27 cellular contexts compared by ENCODE assay signal in the genomic region with DNA sequence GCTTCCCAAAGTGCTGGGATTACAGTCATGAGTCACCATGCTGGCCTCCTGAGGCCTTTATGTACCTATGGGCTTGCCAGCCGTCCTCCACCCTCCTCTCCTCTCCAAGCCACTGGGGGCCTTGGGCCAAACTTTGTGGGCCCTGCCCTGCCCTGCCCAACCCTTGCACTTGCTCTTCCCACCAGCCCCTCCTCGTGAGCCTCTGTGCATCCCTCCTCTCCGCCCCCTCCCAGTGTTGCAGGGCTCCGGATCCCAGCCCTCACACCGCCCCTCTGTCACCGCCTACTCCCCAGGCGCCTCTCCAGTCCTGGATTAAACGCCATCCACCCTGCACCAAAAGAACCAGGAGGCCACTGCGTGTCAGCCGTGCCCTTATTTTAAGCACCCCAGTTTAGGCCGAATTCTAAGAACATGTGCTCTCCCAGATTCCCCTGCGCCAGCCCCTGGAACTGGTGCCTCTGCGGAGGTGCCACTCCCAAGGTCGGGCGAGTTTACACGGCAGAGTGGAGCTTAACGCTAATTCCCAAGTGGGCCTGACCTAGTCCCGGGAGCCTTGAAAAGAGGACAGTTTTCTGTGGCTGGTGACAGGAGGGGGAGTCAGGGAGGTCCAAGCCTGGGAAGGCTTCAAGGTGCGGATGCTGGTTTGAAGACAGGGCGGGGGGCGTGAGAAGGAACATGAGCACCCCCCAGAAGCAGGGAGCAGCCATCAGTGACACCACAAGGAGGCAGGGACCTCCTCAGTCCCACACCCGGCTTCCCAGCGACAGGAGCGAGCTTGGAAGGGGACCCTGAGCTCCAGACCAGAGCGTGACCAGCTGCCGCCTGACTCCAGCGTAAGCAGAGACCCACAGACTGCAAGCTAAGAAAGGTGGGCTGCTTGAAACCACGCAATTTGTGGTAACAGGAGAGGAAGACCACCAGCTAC. TPM values are rescaled to one million over a fixed set of nuclear protein-coding genes. Genes with fewer than 3 reads are reported as not detected.
DNase-seq lines count a peak whose midpoint lies in the region; ATAC-seq and TF ChIP-seq lines count a peak whose summit lies in the region.
"Had no signal": no experiment of that assay in that cellular context is flagged by ENCODE, and none has a peak within 500 bp of the region (broad histone marks: within the 10 kb centered on the region; RNA-seq: fewer than 3 reads in every experiment).

No MANE protein-coding gene starts in this region.

- DNase-seq in DMS79 treated with DMSO at 0.1 percent for 48 hours (lab: John Stamatoyannopoulos, UW) (peak; percentile 55), DMS79 (lab: John Stamatoyannopoulos, UW) (no peak), HuH-7 (ENCODE audit: low spot score) (peak; percentile 5), esophagus squamous epithelium (lab: John Stamatoyannopoulos, UW) (no peak), osteoblast (ENCODE audit: insufficient read length, low spot score, missing footprints) (peak; percentile 71)
- DNase-seq in activated CD4-positive, alpha-beta T cell treated with anti-CD3 and anti-CD28 coated beads for 36 hours: no peak
- no peak for DNase-seq in CD4-positive, alpha-beta T cell
- DNase-seq: activated CD4-positive, alpha-beta T cell treated with anti-CD3 and anti-CD28 coated beads for 48 hours; activated naive CD4-positive, alpha-beta T cell treated with anti-CD3 and anti-CD28 coated beads, Interleukin-2, amount 10 ng/mL, durations not matched to agents 7 days and 5 days; activated T-cell treated with anti-CD3 and anti-CD28 coated beads, Interleukin-2, amount 50 U/mL, for 72 hours; amniotic stem cell; colonic mucosa; DND-41; effector memory CD8-positive, alpha-beta T cell; glutamatergic neuron; NCI-H1048; NCI-H1694 treated with DMSO at 0.1 percent for 48 hours; NCI-H2171 treated with DMSO at 0.1 percent for 48 hours; NCI-H526 treated with DMSO at 0.1 percent for 48 hours; T-helper 17 cell; trophoblast cell had no signal

- no peak overlapping the region for H3K4me3 Mint-ChIP-seq in activated CD4-positive, alpha-beta T cell treated with anti-CD3 and anti-CD28 coated beads for 36 hours
- no peak overlapping the region for H3K4me3 Mint-ChIP-seq in CD4-positive, alpha-beta T cell
- H3K4me3 Mint-ChIP-seq: activated naive CD4-positive, alpha-beta T cell treated with anti-CD3 and anti-CD28 coated beads, Interleukin-2, amount 10 ng/mL, durations not matched to agents 7 days and 5 days; activated T-cell treated with anti-CD3 and anti-CD28 coated beads, Interleukin-2, amount 50 U/mL, for 72 hours; effector memory CD8-positive, alpha-beta T cell; T-helper 17 cell had no signal

- no peaks in the 10 kb centered on the region for H4K20me1 ChIP-seq in osteoblast (ENCODE audit: insufficient read depth, low read length)

- H3K36me3 Mint-ChIP-seq in activated CD4-positive, alpha-beta T cell treated with anti-CD3 and anti-CD28 coated beads for 36 hours (ENCODE audit: low read depth): no peaks in the 10 kb centered on the region
- peaks cover 5% of the 10 kb centered on the region for H3K36me3 Mint-ChIP-seq in CD4-positive, alpha-beta T cell (ENCODE audit: low read depth)

- H3K4me3 ChIP-seq in esophagus squamous epithelium (no peak overlapping the region), osteoblast (ENCODE audit: insufficient read depth, low read length) (no peak overlapping the region)
- H3K4me3 ChIP-seq: colonic mucosa, psoas muscle, SK-N-MC had no signal

- H3K4me1 ChIP-seq in esophagus squamous epithelium (peaks cover 0 to 45% (median 0%) of the 10 kb centered on the region in 3 donors), osteoblast (ENCODE audit: insufficient read depth, low read length) (no peaks in the 10 kb centered on the region)
- H3K4me1 ChIP-seq: colonic mucosa, psoas muscle had no signal

- H3K36me3 ChIP-seq in esophagus squamous epithelium: no peaks in the 10 kb centered on the region
- H3K36me3 ChIP-seq in osteoblast (ENCODE audit: insufficient read depth, low read length): no peaks in the 10 kb centered on the region
- H3K36me3 ChIP-seq: colonic mucosa had no signal

- no peak overlapping the region for H2AFZ ChIP-seq in osteoblast (ENCODE audit: low read length)

- WGBS in esophagus squamous epithelium, 2 donors: 65 to 73% methylated on average over 15 to 20 of the region's 28 CpGs

- intact Hi-C loops in esophagus squamous epithelium (cut with DNase I): no loop called here
- intact Hi-C loops in activated CD4-positive, alpha-beta T cell treated with anti-CD3 and anti-CD28 coated beads for 36 hours (cut with DNase I, micrococcal nuclease): no loop called here
- intact Hi-C loops in CD4-positive, alpha-beta T cell (cut with DNase I, micrococcal nuclease): no loop called here

- H3K27ac ChIP-seq in esophagus squamous epithelium (peak overlapping the region; percentile 38 to 83 (median 58)), osteoblast (ENCODE audit: low read depth, low read length) (no peak overlapping the region)
- no peak overlapping the region for H3K27ac ChIP-seq in CD4-positive, alpha-beta T cell (ENCODE audit: low read depth, low read length)
- H3K27ac ChIP-seq: 22Rv1, colonic mucosa, neutrophil, psoas muscle, SK-N-MC had no signal

- POLR2A ChIA-PET in activated CD4-positive, alpha-beta T cell treated with anti-CD3 and anti-CD28 coated beads for 36 hours (lab: Charles Lee): interaction anchor here (0.6 kb wide), 1 partner anchor 1449 kb away, joined by 6 read pairs; no protein-coding TSS in a partner anchor
- POLR2A ChIA-PET in CD4-positive, alpha-beta T cell (lab: Charles Lee): no interaction called here

- CTCF ChIA-PET in activated CD4-positive, alpha-beta T cell treated with anti-CD3 and anti-CD28 coated beads for 36 hours (lab: Charles Lee): interaction anchor here (0.6 to 0.7 kb wide), 3 partner anchors 26 to 73 kb away, joined by 3 to 4 read pairs (median 4); no protein-coding TSS in a partner anchor
- CTCF ChIA-PET in CD4-positive, alpha-beta T cell (lab: Charles Lee): interaction anchor here (0.6 kb wide), 1 partner anchor 15 kb away, joined by 3 read pairs; no protein-coding TSS in a partner anchor

- no peaks in the 10 kb centered on the region for H3K9me3 Mint-ChIP-seq in activated CD4-positive, alpha-beta T cell treated with anti-CD3 and anti-CD28 coated beads for 36 hours (ENCODE audit: low read depth)
- no peaks in the 10 kb centered on the region for H3K9me3 Mint-ChIP-seq in CD4-positive, alpha-beta T cell
- H3K9me3 Mint-ChIP-seq: activated naive CD4-positive, alpha-beta T cell treated with anti-CD3 and anti-CD28 coated beads, Interleukin-2, amount 10 ng/mL, durations not matched to agents 7 days and 5 days; activated T-cell treated with anti-CD3 and anti-CD28 coated beads, Interleukin-2, amount 50 U/mL, for 72 hours; effector memory CD8-positive, alpha-beta T cell had no signal

- no peak for TF ChIP-seq CTCF in esophagus squamous epithelium (IDR thresholded peaks at IDR 0.05)
- TF ChIP-seq CTCF in osteoblast (IDR thresholded peaks at IDR 0.05; ENCODE audit: extremely low read depth, low read depth, low read length): no peak
- TF ChIP-seq CTCF in CD4-positive, alpha-beta T cell (IDR thresholded peaks at IDR 0.05): no peak

- H3K9me3 ChIP-seq in esophagus squamous epithelium (no peaks in the 10 kb centered on the region), osteoblast (ENCODE audit: low read depth, low read length) (no peaks in the 10 kb centered on the region)
- no peaks in the 10 kb centered on the region for H3K9me3 ChIP-seq in CD4-positive, alpha-beta T cell (ENCODE audit: control insufficient read depth, low read length)
- H3K9me3 ChIP-seq: colonic mucosa, neutrophil, psoas muscle had no signal

- ATAC-seq in HG02588 (IDR thresholded peaks at IDR 0.05; ENCODE audit: unreplicated experiment): no peak
- no peak for ATAC-seq in activated CD4-positive, alpha-beta T cell treated with anti-CD3 and anti-CD28 coated beads for 36 hours
- no peak for ATAC-seq in CD4-positive, alpha-beta T cell (ENCODE audit: poor library complexity)
- ATAC-seq: activated T-cell treated with anti-CD3 and anti-CD28 coated beads, Interleukin-2, amount 50 U/mL, for 72 hours; effector memory CD8-positive, alpha-beta T cell; psoas muscle; T-helper 17 cell had no signal

- H3K27ac Mint-ChIP-seq in activated CD4-positive, alpha-beta T cell treated with anti-CD3 and anti-CD28 coated beads for 36 hours: no peak overlapping the region
- H3K27ac Mint-ChIP-seq in CD4-positive, alpha-beta T cell: no peak overlapping the region
- H3K27ac Mint-ChIP-seq: activated naive CD4-positive, alpha-beta T cell treated with anti-CD3 and anti-CD28 coated beads, Interleukin-2, amount 10 ng/mL, durations not matched to agents 7 days and 5 days; activated T-cell treated with anti-CD3 and anti-CD28 coated beads, Interleukin-2, amount 50 U/mL, for 72 hours; T-helper 17 cell had no signal

- peaks cover 9% of the 10 kb centered on the region for H3K27me3 Mint-ChIP-seq in activated CD4-positive, alpha-beta T cell treated with anti-CD3 and anti-CD28 coated beads for 36 hours
- H3K27me3 Mint-ChIP-seq in CD4-positive, alpha-beta T cell: peaks cover 5% of the 10 kb centered on the region

- H3K79me2 ChIP-seq in osteoblast (ENCODE audit: insufficient read depth, low read length): no peaks in the 10 kb centered on the region

- no peaks in the 10 kb centered on the region for H3K27me3 ChIP-seq in esophagus squamous epithelium
- no peaks in the 10 kb centered on the region for H3K27me3 ChIP-seq in osteoblast (ENCODE audit: insufficient read depth, low read length)
- H3K27me3 ChIP-seq in CD4-positive, alpha-beta T cell (ENCODE audit: control insufficient read depth, insufficient read depth, low read length): no peaks in the 10 kb centered on the region
- H3K27me3 ChIP-seq: colonic mucosa had no signal

- peaks cover 14% of the 10 kb centered on the region for H3K4me1 Mint-ChIP-seq in activated CD4-positive, alpha-beta T cell treated with anti-CD3 and anti-CD28 coated beads for 36 hours
- H3K4me1 Mint-ChIP-seq in CD4-positive, alpha-beta T cell (ENCODE audit: low read depth): peaks cover 11% of the 10 kb centered on the region

- H3K4me2 ChIP-seq in osteoblast (ENCODE audit: insufficient read depth, low read length): no peak overlapping the region

- TF ChIP-seq POLR2A in esophagus squamous epithelium (IDR thresholded peaks at IDR 0.05): no peak

RNA-seq across cellular contexts. Expression of a gene that starts 21.2 kb away (rescaled TPM):
- 10 to 100 TPM; 15.3 to 35.0 (median 23.3) TPM for total RNA-seq in esophagus squamous epithelium
- total RNA-seq in osteoblast: 13.3 and 13.8 TPM in 2 replicates
- 10 to 100 TPM; 52.0 to 62.7 TPM for total RNA-seq in activated CD4-positive, alpha-beta T cell treated with anti-CD3 and anti-CD28 coated beads for 36 hours
- 10 to 100 TPM; 17.7 to 18.8 TPM for total RNA-seq in CD4-positive, alpha-beta T cell

RNA-seq across cellular contexts. Expression of a gene that starts 23.1 kb away (rescaled TPM):
- total RNA-seq in esophagus squamous epithelium: 1 to 10 TPM in 3 of 4 donors, under 1 TPM in 1; 0.79 to 5.0 (median 1.6) TPM
- under 0.01 TPM in 2 replicates for total RNA-seq in osteoblast
- 10 to 100 TPM; 27.7 to 35.4 TPM for total RNA-seq in activated CD4-positive, alpha-beta T cell treated with anti-CD3 and anti-CD28 coated beads for 36 hours
- total RNA-seq in CD4-positive, alpha-beta T cell: 10 to 100 TPM; 64.4 to 66.7 TPM
- total RNA-seq: bronchial epithelial cell had no signal

RNA-seq across cellular contexts. Expression of a gene that starts 56.5 kb away (rescaled TPM):
- total RNA-seq in esophagus squamous epithelium (10 to 100 TPM in 1 of 4 donors, 1 to 10 TPM in 3; 5.5 to 19.3 (median 7.3) TPM), osteoblast (11.5 and 12.3 TPM in 2 replicates)
- total RNA-seq in activated CD4-positive, alpha-beta T cell treated with anti-CD3 and anti-CD28 coated beads for 36 hours: 1 to 10 TPM; 1.1 to 1.9 TPM
- total RNA-seq in CD4-positive, alpha-beta T cell: 1 to 10 TPM; 1.7 to 1.8 TPM

Comparison
In these comparisons a context has a peak if more than half of its experiments do, and no peak if none do; other contexts are left out.
1. DNase-seq: peak in DMS79 treated with DMSO at 0.1 percent for 48 hours (single experiment), HuH-7 (single experiment) and osteoblast (single experiment); none in DMS79 (single experiment), esophagus squamous epithelium (single experiment), activated CD4-positive, alpha-beta T cell treated with anti-CD3 and anti-CD28 coated beads for 36 hours (single experiment) and CD4-positive, alpha-beta T cell (0 of 10).
2. H3K27ac ChIP-seq: peak in esophagus squamous epithelium (4 of 4); none in osteoblast (single experiment) and CD4-positive, alpha-beta T cell (single experiment).
3. RNA of a gene that starts 23.1 kb away (total RNA-seq): 64.4 to 66.7 TPM in CD4-positive, alpha-beta T cell and 27.7 to 35.4 TPM in activated CD4-positive, alpha-beta T cell treated with anti-CD3 and anti-CD28 coated beads for 36 hours; 0.79 to 5.0 TPM in esophagus squamous epithelium and under 0.01 TPM in osteoblast; every median in the first group is over 4 times any median in the second.